22 cellular contexts compared by ENCODE assay signal in genomic region chr2:46936566-46936965, GRCh38. TPM values are rescaled to one million over a fixed set of nuclear protein-coding genes. Genes with fewer than 3 reads are reported as not detected.
DNase-seq lines count a peak whose midpoint lies in the region; TF ChIP-seq lines count a peak whose summit lies in the region.
"Had no signal": no experiment of that assay in that cellular context is flagged by ENCODE, and none has a peak within 500 bp of the region (broad histone marks: within the 10 kb centered on the region; RNA-seq: fewer than 3 reads in every experiment).

No MANE protein-coding gene starts in this region.

- peak; percentile 80 for DNase-seq in EH (ENCODE audit: low read depth)
- peak; percentile 7 for DNase-seq in astrocyte of the hippocampus (ENCODE audit: low read depth, low spot score)
- DNase-seq in HuH-7 (ENCODE audit: low spot score) = no peak
- DNase-seq in effector CD4-positive, alpha-beta T cell = no peak
- DNase-seq in smooth muscle cell (lab: John Stamatoyannopoulos, UW; ENCODE audit: unreplicated experiment) = no peak
- no peak for DNase-seq in medulla oblongata (ENCODE audit: extremely low spot score)
- DNase-seq: CD8-positive, alpha-beta T cell; DMS 273 treated with DMSO at 0.1 percent for 48 hours; DMS79; NCI-H1048; NCI-H1417; NCI-H1694 treated with DMSO at 0.1 percent for 48 hours; NCI-H2081 treated with DMSO at 0.1 percent for 48 hours; NCI-H2171; NCI-H226; NCI-H510A; NCI-H69; SHP77 treated with DMSO at 0.1 percent for 48 hours had no signal

- TF ChIP-seq CTCF in OCI-LY1 (IDR thresholded peaks at IDR 0.05; ENCODE audit: low read length) = no peak
- TF ChIP-seq CTCF in smooth muscle cell (IDR thresholded peaks at IDR 0.05; ENCODE audit: borderline replicate concordance, insufficient read depth, poor library complexity, severe bottlenecking) = no peak

- H3K36me3 ChIP-seq in OCI-LY1 (ENCODE audit: insufficient read depth, low read length) (no peaks in the 10 kb centered on the region), smooth muscle cell (ENCODE audit: low read depth) (no peaks in the 10 kb centered on the region)
- H3K36me3 ChIP-seq: Peyer's patch had no signal

- H3K4me3 ChIP-seq in OCI-LY1 (ENCODE audit: low read depth, low read length, poor library complexity, severe bottlenecking) (no peak overlapping the region), smooth muscle cell (no peak overlapping the region)
- H3K4me3 ChIP-seq: Peyer's patch, SK-N-MC had no signal

- H3K9ac ChIP-seq in OCI-LY1 (ENCODE audit: low read length) = no peak overlapping the region
- H3K9ac ChIP-seq in smooth muscle cell (ENCODE audit: low read depth) = no peak overlapping the region

- H4K20me1 ChIP-seq in OCI-LY1 (ENCODE audit: insufficient read depth, low read length) (no peaks in the 10 kb centered on the region), smooth muscle cell (ENCODE audit: low read depth) (no peaks in the 10 kb centered on the region)

- H3K79me2 ChIP-seq in OCI-LY1 (ENCODE audit: insufficient read depth, low read length) (peaks cover 8% of the 10 kb centered on the region; the same call in 1 of the 2 replicates), smooth muscle cell (ENCODE audit: low read depth) (no peaks in the 10 kb centered on the region)

- H3K9me3 ChIP-seq in OCI-LY1 (ENCODE audit: low read length) = no peaks in the 10 kb centered on the region
- no peaks in the 10 kb centered on the region for H3K9me3 ChIP-seq in smooth muscle cell (replicated peaks; ENCODE audit: low read depth)
- H3K9me3 ChIP-seq: Peyer's patch had no signal

- H2AFZ ChIP-seq in OCI-LY1 (ENCODE audit: low read length) (no peak overlapping the region), smooth muscle cell (ENCODE audit: low read depth) (no peak overlapping the region)

- H3K27me3 ChIP-seq in OCI-LY1 (ENCODE audit: insufficient read depth, low read length) (no peaks in the 10 kb centered on the region), smooth muscle cell (ENCODE audit: low read depth) (no peaks in the 10 kb centered on the region)
- H3K27me3 ChIP-seq: Peyer's patch had no signal

- H3F3A ChIP-seq in OCI-LY1 (ENCODE audit: insufficient read depth, low read length) (no peaks in the 10 kb centered on the region), smooth muscle cell (ENCODE audit: low read depth) (no peaks in the 10 kb centered on the region)

- peaks cover 41% of the 10 kb centered on the region for H3K4me1 ChIP-seq in OCI-LY1 (ENCODE audit: insufficient read depth, low read length, severe bottlenecking)
- peaks cover 12% of the 10 kb centered on the region for H3K4me1 ChIP-seq in smooth muscle cell (ENCODE audit: low read depth)

- no peaks in the 10 kb centered on the region for H3K9me2 ChIP-seq in OCI-LY1 (ENCODE audit: low read depth, low read length)

- H3K4me2 ChIP-seq in OCI-LY1 (ENCODE audit: low read length) (no peak overlapping the region), smooth muscle cell (no peak overlapping the region)

- 86% methylated on average over 5 of the region's 5 CpGs for WGBS in smooth muscle cell (ENCODE audit: low lambda C conversion rate)

- H3K27ac ChIP-seq in OCI-LY1 (ENCODE audit: low read depth, low read length, poor library complexity, severe bottlenecking) = peak overlapping the region; percentile 31
- no peak overlapping the region for H3K27ac ChIP-seq in smooth muscle cell (ENCODE audit: low read depth)
- H3K27ac ChIP-seq: C4-2B, Peyer's patch, SK-N-MC had no signal

RNA-seq across cellular contexts. Expression of gene TTC7A, which starts 4.5 kb away (rescaled TPM):
- total RNA-seq in smooth muscle cell = 10.2 and 10.6 TPM in 2 replicates
- 10.1 and 12.8 TPM in 2 replicates for polyA plus RNA-seq in smooth muscle cell

RNA-seq across cellular contexts. Expression of gene MCFD2, which starts 21.0 kb away (rescaled TPM):
- total RNA-seq in smooth muscle cell = 167 and 232 TPM in 2 replicates
- polyA plus RNA-seq in smooth muscle cell = 100 and 107 TPM in 2 replicates

Comparison
In these comparisons a context has a peak if more than half of its experiments do, and no peak if none do; other contexts are left out.
1. DNase-seq: peak in EH (single experiment) and astrocyte of the hippocampus (single experiment); none in HuH-7 (single experiment), effector CD4-positive, alpha-beta T cell (single experiment), smooth muscle cell (single experiment) and medulla oblongata (single experiment).